7 cellular contexts compared by ENCODE assay signal in genomic region chr2:89246620-89247019, GRCh38.
A peak's percentile ranks its signal among the peaks of the same experiment; 100 is the strongest.
DNase-seq lines count a peak whose midpoint lies in the region; ATAC-seq, FAIRE-seq and TF ChIP-seq lines count a peak whose summit lies in the region.
"Not testable (repeated sequence)": the region's sequence is repeated elsewhere in the genome, so short reads cannot be mapped to it uniquely, and the experiment has no call there.

No MANE protein-coding gene starts in this region.

- not testable (repeated sequence) for H3K9me2 ChIP-seq in SU-DHL-6 (replicated peaks; ENCODE audit: insufficient read depth, low read length)

- H2AFZ ChIP-seq in SU-DHL-6 (ENCODE audit: low read depth, low read length, severe bottlenecking) = not testable (repeated sequence)

- DNase-seq in AG20443 (ENCODE audit: low spot score) (peak; percentile 14), GM04503 (ENCODE audit: low read depth) (peak; percentile 26), cardiac fibroblast (ENCODE audit: low read depth in 2 of 2) (peak; percentile 15 to 30), fibroblast of peridontal ligament (ENCODE audit: extremely low read depth) (peak; percentile 80)
- not testable (repeated sequence) for DNase-seq in pancreas

- peak overlapping the region; percentile 68; the same call in 1 of the 2 replicates for H3K27ac ChIP-seq in SU-DHL-6 (ENCODE audit: low read depth, low read length)
- not testable (repeated sequence) for H3K27ac ChIP-seq in pancreas

- not testable (repeated sequence) for ATAC-seq in pancreas

- H3K9me3 ChIP-seq in SU-DHL-6 (ENCODE audit: insufficient read depth, low read length); pancreas: not testable (repeated sequence)

- not testable (repeated sequence) for H3K4me1 ChIP-seq in pancreas

- 62 to 69% methylated on average over 2 of the region's 2 CpGs for WGBS in pancreas, 2 donors

- H3K36me3 ChIP-seq in SU-DHL-6 (ENCODE audit: low read length); pancreas: not testable (repeated sequence)

- peak overlapping the region in 3 of 4 donors; percentile 1 to 93 (median 63) for H3K4me3 Mint-ChIP-seq in IgD-negative memory B cell

- H3F3A ChIP-seq in SU-DHL-6 (ENCODE audit: insufficient read depth) = not testable (repeated sequence)

- not testable (repeated sequence) for H3K4me3 ChIP-seq in SU-DHL-6 (ENCODE audit: insufficient read depth, low read length, poor library complexity, severe bottlenecking); cardiac fibroblast (replicated peaks in 1 of 2; ENCODE audit: low read depth in 2 of 2, low read length in 2 of 2); pancreas

- intact Hi-C loops in pancreas (cut with DNase I) = not testable (repeated sequence)

- H3K9me3 Mint-ChIP-seq in IgD-negative memory B cell = not testable (repeated sequence)

- H3K36me3 Mint-ChIP-seq in IgD-negative memory B cell = not testable (repeated sequence)

- not testable (repeated sequence) for H3K9ac ChIP-seq in SU-DHL-6 (ENCODE audit: low read length)

- H3K79me2 ChIP-seq in SU-DHL-6 (ENCODE audit: insufficient read depth, low read length) = not testable (repeated sequence)

- not testable (repeated sequence) for H3K27me3 Mint-ChIP-seq in IgD-negative memory B cell

- not testable (repeated sequence) for H4K20me1 ChIP-seq in SU-DHL-6 (ENCODE audit: low read depth, low read length)

- H3K27me3 ChIP-seq in SU-DHL-6 (ENCODE audit: low read length); pancreas: not testable (repeated sequence)

- peak; percentile 54 for FAIRE-seq in pancreas (lab: Jason Lieb, UNC)

- peak overlapping the region in 1 of 3 donors; percentile 69 for H3K27ac Mint-ChIP-seq in IgD-negative memory B cell

- H3K4me2 ChIP-seq in SU-DHL-6 (ENCODE audit: low read depth, low read length, poor library complexity, severe bottlenecking) = peak overlapping the region; percentile 33

- not testable (repeated sequence) for TF ChIP-seq CTCF in SU-DHL-6 (IDR thresholded peaks at IDR 0.05; ENCODE audit: insufficient read depth, low read length, poor library complexity, severe bottlenecking); cardiac fibroblast (IDR thresholded peaks at IDR 0.05; ENCODE audit: low read depth, low read length); pancreas (IDR thresholded peaks at IDR 0.05)

- H3K4me1 Mint-ChIP-seq in IgD-negative memory B cell = peaks cover 13 to 16% (median 16%) of the 10 kb centered on the region in 3 donors
